8 cellular contexts compared by ENCODE assay signal in genomic region chr7:97872025-97872669, GRCh38. TPM values are rescaled to one million over a fixed set of nuclear protein-coding genes. Genes with fewer than 3 reads are reported as not detected.
DNase-seq lines count a peak whose midpoint lies in the region; FAIRE-seq and TF ChIP-seq lines count a peak whose summit lies in the region.

ASNS (minus strand) TSS chr7:97872408; CDS start chr7:97869156, 3,252 bp downstream.

- H3K9me3 ChIP-seq in H1 (ENCODE audit: insufficient read depth in 2 of 2, low read depth in 1 of 2, low read length in 1 of 2) (no peaks in the 10 kb centered on the region), mesenchymal stem cell (ENCODE audit: control insufficient read depth, low read length) (no peaks in the 10 kb centered on the region)

- peaks cover 0 to 22% of the 10 kb centered on the region in 2 experiments; a peak in 2 of 4 replicates for H3K79me2 ChIP-seq in H1 (ENCODE audit: control insufficient read depth in 1 of 2, insufficient read depth in 2 of 2, low read length in 2 of 2)

- H3K23me2 ChIP-seq in H1 (ENCODE audit: low read depth, low read length), result no peaks in the 10 kb centered on the region; the same call in 1 of the 2 replicates

- no peak for TF ChIP-seq CTCF in GM20000 (IDR thresholded peaks at IDR 0.05; ENCODE audit: extremely low read depth, missing control alignments)
- TF ChIP-seq CTCF in H1 (IDR thresholded peaks at IDR 0.05; ENCODE audit: control extremely low read depth in 1 of 3, insufficient read depth in 1 of 3, low read depth in 1 of 3, low read length in 3 of 3), result no peak

- H3K27ac ChIP-seq in H1 (ENCODE audit: low read depth, low read length) (peak within 1 kb of the TSS; percentile 85), mesenchymal stem cell (ENCODE audit: low read length, poor library complexity, severe bottlenecking) (no peak within 1 kb of the TSS)

- H3K14ac ChIP-seq in H1 (ENCODE audit: insufficient read length) (no peak within 1 kb of the TSS), mesenchymal stem cell (ENCODE audit: low read length in 2 of 2) (peak within 1 kb of the TSS in 1 of 2 experiments; percentile 73)

- CTCF ChIA-PET in H1 (lab: Charles Lee; ENCODE audit: partially characterized antibody), result interaction anchor here (0.7 to 1.0 kb wide), 2 partner anchors 141 to 295 kb away, joined by 3 to 4 read pairs; no protein-coding TSS in a partner anchor

- TF ChIP-seq POLR2A in H1 (IDR thresholded peaks at IDR 0.05; ENCODE audit: control extremely low read depth in 1 of 2, low read depth in 2 of 2, low read length in 2 of 2), result peak; percentile 76 to 96

- H4K91ac ChIP-seq in H1 (replicated peaks; ENCODE audit: insufficient read length, low read length), result peak within 1 kb of the TSS; percentile 96
- peak within 1 kb of the TSS; percentile 97 for H4K91ac ChIP-seq in mesenchymal stem cell (ENCODE audit: low read length)

- H4K8ac ChIP-seq in H1 (ENCODE audit: extremely low read depth, insufficient read depth, low read length) (peak within 1 kb of the TSS; percentile 99; the same call in 1 of the 2 replicates), mesenchymal stem cell (ENCODE audit: low read length) (peak within 1 kb of the TSS; percentile 77)

- H2BK15ac ChIP-seq in H1 (ENCODE audit: low read length) (no peak within 1 kb of the TSS; the same call in 1 of the 2 replicates), mesenchymal stem cell (ENCODE audit: low read depth, poor library complexity, severe bottlenecking) (no peak within 1 kb of the TSS)

- H3K79me1 ChIP-seq in H1 (ENCODE audit: low read depth, low read length) (no peaks in the 10 kb centered on the region), mesenchymal stem cell (replicated peaks; ENCODE audit: low read length, poor library complexity, severe bottlenecking) (peaks cover 2% of the 10 kb centered on the region)

- H3K4me2 ChIP-seq in H1 (ENCODE audit: insufficient read depth in 1 of 2, low read depth in 2 of 2, low read length in 2 of 2), result peak within 1 kb of the TSS; percentile 67 to 75
- H3K4me2 ChIP-seq in mesenchymal stem cell (ENCODE audit: low read length, poor library complexity, severe bottlenecking), result peak within 1 kb of the TSS; percentile 98

- peak within 1 kb of the TSS; percentile 90 for H3K18ac ChIP-seq in H1 (ENCODE audit: extremely low read depth, low read length)
- peak within 1 kb of the TSS; percentile 11 to 75 for H3K18ac ChIP-seq in mesenchymal stem cell (ENCODE audit: low read depth in 1 of 2, low read length in 2 of 2)

- peak within 1 kb of the TSS; percentile 89 for H4K5ac ChIP-seq in H1 (ENCODE audit: insufficient read length, low read depth, low read length)

- H2BK5ac ChIP-seq in H1 (ENCODE audit: low read depth, low read length), result peak within 1 kb of the TSS; percentile 99
- H2BK5ac ChIP-seq in mesenchymal stem cell (ENCODE audit: low read depth, low read length, poor library complexity, severe bottlenecking), result no peak within 1 kb of the TSS

- H2BK12ac ChIP-seq in H1 (ENCODE audit: low read depth, low read length) (peak within 1 kb of the TSS; percentile 56), mesenchymal stem cell (ENCODE audit: low read length in 2 of 2) (no peak within 1 kb of the TSS)

- no peak for TF ChIP-seq RAD21 in H1 (IDR thresholded peaks at IDR 0.05 in 1 of 2, conservative IDR thresholded peaks at IDR 0.05 in 1 of 2; ENCODE audit: low read depth in 2 of 2, low read length in 2 of 2)

- H3K36me3 ChIP-seq in H1 (ENCODE audit: control insufficient read depth in 2 of 4, insufficient read depth in 4 of 4, low read length in 3 of 4), result peaks cover 0 to 21% (median 12%) of the 10 kb centered on the region in 4 experiments; a peak in 5 of 8 replicates
- H3K36me3 ChIP-seq in mesenchymal stem cell (ENCODE audit: control insufficient read depth in 1 of 2, insufficient read depth in 2 of 2, low read depth in 1 of 2, low read length in 2 of 2), result peaks cover 0 to 7% of the 10 kb centered on the region in 2 experiments

- no peak within 1 kb of the TSS for H2BK20ac ChIP-seq in H1 (ENCODE audit: low read length)

- FAIRE-seq in H1 (lab: Jason Lieb, UNC), result no peak

- peaks cover 0 to 3% of the 10 kb centered on the region in 2 experiments for H4K20me1 ChIP-seq in H1 (replicated peaks in 1 of 2; ENCODE audit: control insufficient read depth in 1 of 2, insufficient read depth in 2 of 2, low read length in 2 of 2)

- H2BK120ac ChIP-seq in H1 (replicated peaks; ENCODE audit: low read depth, low read length) (no peak within 1 kb of the TSS), mesenchymal stem cell (ENCODE audit: low read depth, low read length) (peak within 1 kb of the TSS; percentile 19)

- H3K27me3 ChIP-seq in H1 (replicated peaks in 1 of 4; ENCODE audit: control insufficient read depth in 3 of 4, extremely low read depth in 1 of 4, insufficient read depth in 3 of 4, low read length in 3 of 4), result peaks cover 0 to 5% (median 0%) of the 10 kb centered on the region in 4 experiments; a peak in 1 of 7 replicates
- no peaks in the 10 kb centered on the region for H3K27me3 ChIP-seq in mesenchymal stem cell (ENCODE audit: control insufficient read depth in 1 of 2, insufficient read depth in 1 of 2, low read length in 2 of 2)

- H3K4me1 ChIP-seq in H1 (replicated peaks in 1 of 4; ENCODE audit: control insufficient read depth in 3 of 4, insufficient read depth in 4 of 4, low read length in 3 of 4) (peaks cover 0 to 7% (median 4%) of the 10 kb centered on the region in 4 experiments; a peak in 3 of 7 replicates), mesenchymal stem cell (ENCODE audit: control insufficient read depth, insufficient read depth, low read depth, low read length) (peaks cover 7% of the 10 kb centered on the region)

- POLR2A ChIA-PET in H1 (lab: Charles Lee; ENCODE audit: partially characterized antibody), result interaction anchor here (0.6 to 2.0 kb wide), 30 partner anchors 8 to 746 kb away, joined by 3 to 13 read pairs (median 4); partner anchors contain the start of genes NPTX2 and TAC1

- DNase-seq in CMK (ENCODE audit: low read depth), result peak; percentile 83
- DNase-seq in GM20000 (ENCODE audit: low spot score), result peak; percentile 90
- peak; percentile 55 for DNase-seq in HS-5 (ENCODE audit: low read depth)
- peak; percentile 96 for DNase-seq in NOMO-1 treated with dmso at 0.1 percent for 144 hours (lab: John Stamatoyannopoulos, UW; ENCODE audit: unreplicated experiment)
- DNase-seq in activated CD8-positive, alpha-beta memory T cell treated with anti-CD3 and anti-CD28 coated beads for 48 hours (ENCODE audit: low read depth in 2 of 3, low spot score in 2 of 3), result peak; percentile 74 to 80 (median 75)
- DNase-seq in H1 (ENCODE audit: low read depth in 1 of 2, low spot score in 2 of 2), result peak; percentile 86 to 96
- DNase-seq in mesenchymal stem cell, result peak; percentile 90
- peak; percentile 80 for DNase-seq in stimulated activated CD8-positive, alpha-beta memory T cell treated with anti-CD3 and anti-CD28 coated beads, Interleukin-12 subunit alpha, Interleukin-12 subunit beta, amount 100 ng/mL, for 24 hours (ENCODE audit: extremely low read depth)

- H3K56ac ChIP-seq in H1 (replicated peaks; ENCODE audit: insufficient read length, low read depth, low read length), result peak within 1 kb of the TSS; percentile 17

- 2% methylated on average over 57 of the region's 58 CpGs; no CpG with 5 or more reads in 1 of the 2 experiments for WGBS in H1 (ENCODE audit: extremely low coverage in 1 of 2, insufficient coverage in 1 of 2, insufficient read length in 1 of 2, insufficient replicate concordance in 2 of 2, low coverage in 1 of 2, low lambda C conversion rate in 2 of 2, missing lambda C conversion rate in 1 of 2), 2 experiments
- WGBS in mesenchymal stem cell, result under 1% methylated on average over 48 of the region's 58 CpGs

- H3K4me3 ChIP-seq in H1 (ENCODE audit: extremely low read depth in 1 of 4, insufficient read depth in 2 of 4, low read depth in 3 of 4, low read length in 4 of 4) (peak within 1 kb of the TSS; percentile 65 to 92 (median 78)), mesenchymal stem cell (ENCODE audit: insufficient read depth in 1 of 2, low read depth in 1 of 2, low read length in 2 of 2) (peak within 1 kb of the TSS; percentile 93 to 95)

- no peak within 1 kb of the TSS for H2AK5ac ChIP-seq in H1 (ENCODE audit: low read depth, low read length)
- no peak within 1 kb of the TSS for H2AK5ac ChIP-seq in mesenchymal stem cell (ENCODE audit: low read length, severe bottlenecking)

- H3K9ac ChIP-seq in H1 (replicated peaks in 1 of 4; ENCODE audit: extremely low read depth in 1 of 4, low read depth in 3 of 4, low read length in 3 of 4) (peak within 1 kb of the TSS; percentile 89 to 95 (median 91)), mesenchymal stem cell (ENCODE audit: low read length) (peak within 1 kb of the TSS; percentile 92)

- H3K4ac ChIP-seq in H1 (replicated peaks; ENCODE audit: insufficient read length, low read depth, low read length) (no peak within 1 kb of the TSS), mesenchymal stem cell (ENCODE audit: low read depth in 1 of 2, low read length in 2 of 2) (peak within 1 kb of the TSS in 1 of 2 experiments; percentile 91)

- no peak within 1 kb of the TSS for H2AFZ ChIP-seq in H1 (ENCODE audit: low read length)
- peak within 1 kb of the TSS; percentile 100 for H2AFZ ChIP-seq in mesenchymal stem cell (ENCODE audit: low read depth, low read length)

- H3K23ac ChIP-seq in H1 (ENCODE audit: insufficient read length), result no peak within 1 kb of the TSS
- H3K23ac ChIP-seq in mesenchymal stem cell (ENCODE audit: low read length in 2 of 2), result peak within 1 kb of the TSS in 1 of 2 experiments; percentile 96

- no peak for TF ChIP-seq EP300 in H1 (IDR thresholded peaks at IDR 0.05; ENCODE audit: borderline replicate concordance in 1 of 2, low read depth in 2 of 2, low read length in 2 of 2)

TF ChIP-seq in H1, 55 proteins besides CTCF, POLR2A, EP300 and RAD21 (continues in another document):
- TF ChIP-seq GTF2F1 (IDR thresholded peaks at IDR 0.05; ENCODE audit: borderline replicate concordance, low read depth, low read length) (0 out of 2 replicates have a peak, but pooled peaks have one; percentile 61), CREB1 (IDR thresholded peaks at IDR 0.05) (peak; percentile 81), BRCA1 (IDR thresholded peaks at IDR 0.05; ENCODE audit: low read depth, low read length) (no peak), SIX5 (IDR thresholded peaks at IDR 0.05; ENCODE audit: low read depth, low read length) (no peak), BCL11A (IDR thresholded peaks at IDR 0.05; ENCODE audit: low read depth in 2 of 2, low read length in 2 of 2) (no peak), YY1 (IDR thresholded peaks at IDR 0.05; ENCODE audit: low read depth, low read length) (no peak)

RNA-seq across cellular contexts. Expression of gene ASNS, which starts in this region (rescaled TPM):
- 135 and 150 TPM in 2 replicates for total RNA-seq in H1 (2021; fragmentation: NEBNext Ultra II Directional; extraction: Animal tissue kit (Norgen Biotek cat#: 25700))
- 32.2 and 40.2 TPM in 2 replicates for polyA plus RNA-seq in H1 (2011; rRNA removed)
- 55.1 TPM for polyA plus RNA-seq in H1 (2011; cell fraction: cytosol; rRNA removed)
- polyA plus RNA-seq in H1 (2011; cell fraction: nucleus; rRNA removed), result 52.6 TPM
- 117 to 178 TPM (median 133 TPM) in 4 replicates for polyA plus RNA-seq in H1 (2012, experiment 1 of 2)
- polyA plus RNA-seq in H1 (2012, experiment 2 of 2), result 132 TPM
- 94.6 TPM for polyA plus RNA-seq in H1 (2013, experiment 1 of 2)
- polyA plus RNA-seq in H1 (2013, experiment 2 of 2), result 91.6 TPM
- 95.4 and 97.2 TPM in 2 replicates for polyA minus RNA-seq in H1 (2011; rRNA and poly(A)+ RNA removed)
- polyA minus RNA-seq in H1 (2011; cell fraction: cytosol; rRNA and poly(A)+ RNA removed), result 46.8 TPM
- polyA minus RNA-seq in H1 (2011; cell fraction: nucleus; rRNA and poly(A)+ RNA removed), result 75.9 TPM
- polyA plus RNA-seq in mesenchymal stem cell (2013, experiment 1 of 2), result 86.4 TPM
- 85.8 TPM for polyA plus RNA-seq in mesenchymal stem cell (2013, experiment 2 of 2)
